In the genomic region with DNA sequence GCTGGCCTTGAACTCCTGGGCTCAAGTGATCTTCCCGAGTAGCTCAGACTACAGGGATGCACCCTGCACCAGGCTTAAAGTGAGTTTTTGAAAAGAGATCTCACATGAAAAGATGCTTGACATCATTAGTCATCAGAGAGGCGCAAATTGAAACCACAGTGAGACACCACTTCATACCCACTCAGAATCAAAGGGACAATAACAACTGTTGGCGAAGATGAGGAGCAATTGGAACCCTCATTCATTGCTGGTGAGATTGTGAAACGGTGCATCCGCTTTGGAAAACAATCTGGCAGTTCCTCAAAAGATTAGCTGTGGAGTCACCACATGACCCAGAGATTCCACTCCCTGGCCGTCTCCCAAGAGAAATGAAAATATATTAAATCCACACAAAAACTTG, we compare ENCODE assay signal across 12 cellular contexts.
A peak's percentile ranks its signal among the peaks of the same experiment; 100 is the strongest.
DNase-seq lines count a peak whose midpoint lies in the region; ATAC-seq and TF ChIP-seq lines count a peak whose summit lies in the region.
"Had no signal": no experiment of that assay in that cellular context is flagged by ENCODE, and none has a peak within 500 bp of the region (broad histone marks: within the 10 kb centered on the region; RNA-seq: fewer than 3 reads in every experiment).

No MANE protein-coding gene starts in this region.

- H2BK120ac ChIP-seq in mesendoderm (ENCODE audit: low read depth, low read length), result no peak overlapping the region

- H3K4ac ChIP-seq in mesendoderm (ENCODE audit: low read depth, low read length), result no peak overlapping the region

- intact Hi-C loops in right cardiac atrium (cut with DNase I), result loop anchor here in 2 of 4 donors (10.0 kb wide), 2 partner anchors 79 to 459 kb away; no protein-coding TSS in a partner anchor

- DNase-seq in AG10803 (ENCODE audit: low read depth), result peak; percentile 70
- DNase-seq in HCEC 1CT, result peak; percentile 46
- DNase-seq in T-helper 17 cell, result no peak
- no peak for DNase-seq in right cardiac atrium
- no peak for DNase-seq in mesendoderm
- no peak for DNase-seq in NCI-H2227 treated with DMSO at 0.1 percent for 48 hours (lab: John Stamatoyannopoulos, UW)
- DNase-seq in endothelial cell (ENCODE audit: low spot score), result no peak
- DNase-seq: amniotic stem cell; DMS 273 treated with DMSO at 0.1 percent for 48 hours; NK-92 treated with Interleukin-12 subunit alpha and Interleukin-12 subunit beta, amount 100 ng/mL, for 24 hours; stimulated activated CD4-positive, alpha-beta T cell treated with anti-CD3 and anti-CD28 coated beads, Interleukin-15, amount 100 ng/mL, for 24 hours had no signal

- H2BK5ac ChIP-seq in mesendoderm (ENCODE audit: low read length), result no peak overlapping the region

- H3K4me3 Mint-ChIP-seq in T-helper 17 cell (no peak overlapping the region), endothelial cell (ENCODE audit: unreplicated experiment) (no peak overlapping the region)

- 11% methylated on average over 6 of the region's 6 CpGs for WGBS in right cardiac atrium
- WGBS in mesendoderm (ENCODE audit: extremely low coverage, insufficient coverage, low lambda C conversion rate), result no CpG with 5 or more reads among the region's 6 CpGs

- no peak overlapping the region for H3K27ac ChIP-seq in right cardiac atrium (ENCODE audit: low read length)
- H3K27ac ChIP-seq in mesendoderm (ENCODE audit: low read depth, low read length), result no peak overlapping the region

- no peak overlapping the region for H2BK15ac ChIP-seq in mesendoderm (replicated peaks; ENCODE audit: low read depth)

- H3K23ac ChIP-seq in mesendoderm (ENCODE audit: low read length), result no peak overlapping the region

- no peaks in the 10 kb centered on the region for H3K79me2 ChIP-seq in mesendoderm (ENCODE audit: control insufficient read depth, insufficient read depth, low read length)

- H3K36me3 ChIP-seq in mesendoderm (ENCODE audit: control insufficient read depth, insufficient read depth, low read length), result no peaks in the 10 kb centered on the region

- H3K9me3 ChIP-seq in T-helper 17 cell (ENCODE audit: control insufficient read depth, low read length, poor library complexity, severe bottlenecking), result no peaks in the 10 kb centered on the region
- no peaks in the 10 kb centered on the region for H3K9me3 ChIP-seq in right cardiac atrium (ENCODE audit: control insufficient read depth, low read length)

- no peak overlapping the region for H4K5ac ChIP-seq in mesendoderm (ENCODE audit: low read length)

- no peak overlapping the region for H3K9ac ChIP-seq in mesendoderm (ENCODE audit: low read length)

- no peak overlapping the region for H3K18ac ChIP-seq in mesendoderm (ENCODE audit: low read length)

- H3K4me1 ChIP-seq in right cardiac atrium (ENCODE audit: control insufficient read depth, insufficient read depth, low read length) (peaks cover 6% of the 10 kb centered on the region), mesendoderm (ENCODE audit: control insufficient read depth, low read depth, low read length) (no peaks in the 10 kb centered on the region)

- no peak overlapping the region for H4K8ac ChIP-seq in mesendoderm (ENCODE audit: low read depth, low read length)

- H3K27me3 ChIP-seq in right cardiac atrium (ENCODE audit: control insufficient read depth, insufficient read depth) (no peaks in the 10 kb centered on the region), mesendoderm (ENCODE audit: insufficient read depth, low read length, poor library complexity) (no peaks in the 10 kb centered on the region)

- H3K27ac Mint-ChIP-seq in T-helper 17 cell (peak overlapping the region; percentile 45), endothelial cell (ENCODE audit: unreplicated experiment) (no peak overlapping the region)

- H3K9me3 Mint-ChIP-seq in endothelial cell (ENCODE audit: unreplicated experiment), result no peaks in the 10 kb centered on the region

- H3K4me3 ChIP-seq in AG10803 (ENCODE audit: low read length) (no peak overlapping the region), right cardiac atrium (ENCODE audit: low read length) (no peak overlapping the region), mesendoderm (ENCODE audit: low read length) (no peak overlapping the region)

- ATAC-seq in T-helper 17 cell (no peak), right cardiac atrium (peak; percentile 69 to 72), GM21717 (IDR thresholded peaks at IDR 0.05; ENCODE audit: unreplicated experiment) (no peak)

- no peak overlapping the region for H3K4me2 ChIP-seq in mesendoderm (ENCODE audit: low read length)

- TF ChIP-seq CTCF in AG10803 (conservative IDR thresholded peaks at IDR 0.05; ENCODE audit: low read length), result no peak
- TF ChIP-seq CTCF in endothelial cell (IDR thresholded peaks at IDR 0.05; ENCODE audit: unreplicated experiment), result no peak

- H3K4me1 Mint-ChIP-seq in T-helper 17 cell (peaks cover 3% of the 10 kb centered on the region), endothelial cell (ENCODE audit: unreplicated experiment) (no peaks in the 10 kb centered on the region)

- no peak overlapping the region for H3K56ac ChIP-seq in mesendoderm (ENCODE audit: low read length)

- no peak overlapping the region for H2AK5ac ChIP-seq in mesendoderm (ENCODE audit: low read length)

- H3K36me3 Mint-ChIP-seq in T-helper 17 cell (ENCODE audit: low read depth) (no peaks in the 10 kb centered on the region), endothelial cell (ENCODE audit: low read depth, unreplicated experiment) (no peaks in the 10 kb centered on the region)

- H3K79me1 ChIP-seq in mesendoderm (ENCODE audit: low read length), result no peaks in the 10 kb centered on the region

- H3K27me3 Mint-ChIP-seq in T-helper 17 cell, result peaks cover 6% of the 10 kb centered on the region
- H3K27me3 Mint-ChIP-seq in endothelial cell (ENCODE audit: unreplicated experiment), result peaks cover 6% of the 10 kb centered on the region

Comparison
In these comparisons a context has a peak if more than half of its experiments do, and no peak if none do; other contexts are left out.
1. DNase-seq: peak in AG10803 (single experiment) and HCEC 1CT (single experiment); none in T-helper 17 cell (0 of 3), right cardiac atrium (0 of 3), mesendoderm (single experiment), NCI-H2227 treated with DMSO at 0.1 percent for 48 hours (single experiment) and endothelial cell (single experiment).
2. ATAC-seq: peak in right cardiac atrium (2 of 2); none in T-helper 17 cell (single experiment) and GM21717 (single experiment).